ENCODE assay signal across 8 cellular contexts in the genomic region with DNA sequence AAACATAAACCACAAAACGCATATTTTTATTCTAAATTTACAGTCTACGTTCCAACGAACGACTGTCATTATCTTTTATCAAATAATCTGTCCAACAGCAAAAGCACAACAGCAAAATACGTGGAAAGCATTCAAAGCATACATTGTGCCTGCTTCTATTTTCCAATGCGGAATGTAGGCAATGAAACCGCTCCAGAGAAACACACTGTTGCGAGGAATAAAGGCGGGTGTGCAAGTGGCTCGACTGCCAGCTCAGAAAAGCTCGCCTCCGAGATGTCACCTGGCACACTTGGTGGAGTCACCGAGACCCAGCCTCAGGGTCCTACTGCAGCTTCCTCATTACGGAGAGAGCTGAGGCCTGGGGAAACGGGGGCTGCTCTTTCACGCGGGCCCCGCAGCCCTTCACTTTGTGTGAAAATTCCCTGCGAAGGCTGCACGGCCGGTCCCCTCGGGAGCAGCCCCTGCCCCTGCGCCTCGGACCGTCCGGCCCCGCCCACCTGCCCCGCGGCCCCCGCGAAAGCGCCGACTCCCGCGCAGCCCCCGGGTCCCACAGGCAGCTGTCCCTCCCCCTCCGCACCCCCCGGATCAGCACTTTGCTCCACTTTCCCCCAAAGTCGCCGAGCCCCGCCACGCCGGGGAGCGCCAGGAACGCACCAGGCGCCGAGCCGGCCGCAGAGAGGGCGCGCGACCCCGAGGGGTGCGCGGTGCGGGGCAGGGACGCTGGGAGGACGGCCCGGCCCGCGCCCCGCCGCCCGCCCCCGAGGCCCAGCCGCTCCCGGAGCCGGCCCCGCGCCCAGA. TPM values are rescaled to one million over a fixed set of nuclear protein-coding genes. Genes with fewer than 3 reads are reported as not detected.
DNase-seq lines count a peak whose midpoint lies in the region; ATAC-seq, FAIRE-seq and TF ChIP-seq lines count a peak whose summit lies in the region.

No MANE protein-coding gene starts in this region.

- H3K27ac ChIP-seq in HL-60 (replicated peaks) (peak overlapping the region; percentile 73), left ventricle myocardium inferior (replicated peaks) (peak overlapping the region; percentile 90)

- H3K4me1 ChIP-seq in left ventricle myocardium inferior = peaks cover 71% of the 10 kb centered on the region

- CTCF ChIA-PET in Calu3 (lab: Charles Lee) = interaction anchor here (0.6 to 1.5 kb wide), 6 partner anchors 10 to 462 kb away, joined by 3 to 6 read pairs (median 3); no protein-coding TSS in a partner anchor

- no peaks in the 10 kb centered on the region for H3K36me3 ChIP-seq in left ventricle myocardium inferior

- FAIRE-seq in urothelium cell line (lab: Jason Lieb, UNC) = no peak

- intact Hi-C loops in Calu3 (cut with micrococcal nuclease; ENCODE audit: unreplicated experiment) = loop anchor here (10.0 kb wide), 1 partner anchor 75 kb away; no protein-coding TSS in a partner anchor
- intact Hi-C loops in left ventricle myocardium inferior (cut with micrococcal nuclease) = no loop called here
- intact Hi-C loops in posterior cingulate gyrus (cut with DNase I) = loop anchor here (5.0 kb wide), 2 partner anchors 78 to 107 kb away; no protein-coding TSS in a partner anchor

- TF ChIP-seq CTCF in Calu3 (IDR thresholded peaks at IDR 0.05; ENCODE audit: unreplicated experiment) (no peak), HL-60 (IDR thresholded peaks at IDR 0.05; ENCODE audit: insufficient read depth, low read length) (no peak), left ventricle myocardium inferior (IDR thresholded peaks at IDR 0.05; ENCODE audit: borderline replicate concordance) (no peak)

- H3K27me3 Mint-ChIP-seq in Calu3 (ENCODE audit: unreplicated experiment) = no peaks in the 10 kb centered on the region
- H3K27me3 Mint-ChIP-seq in activated naive CD8-positive, alpha-beta T cell treated with anti-CD3 and anti-CD28 coated beads, Interleukin-2, amount 50 U/mL, for 24 hours = no peaks in the 10 kb centered on the region

- H3K9me3 Mint-ChIP-seq in Calu3 (ENCODE audit: low read depth, unreplicated experiment) = peaks cover 2% of the 10 kb centered on the region
- H3K9me3 Mint-ChIP-seq in activated naive CD8-positive, alpha-beta T cell treated with anti-CD3 and anti-CD28 coated beads, Interleukin-2, amount 50 U/mL, for 24 hours = no peaks in the 10 kb centered on the region

- H3K27me3 ChIP-seq in HL-60 (ENCODE audit: insufficient read depth, poor library complexity, severe bottlenecking) (no peaks in the 10 kb centered on the region), left ventricle myocardium inferior (ENCODE audit: low read depth) (no peaks in the 10 kb centered on the region)

- H3K4me3 ChIP-seq in HL-60 (replicated peaks; ENCODE audit: insufficient read depth, low read length) = peak overlapping the region; percentile 71
- H3K4me3 ChIP-seq in left ventricle myocardium inferior = peak overlapping the region; percentile 89

- DNase-seq in Calu3 (peak; percentile 46), HL-60 (ENCODE audit: low read depth in 1 of 2, low spot score in 1 of 2) (peak in 1 of 2 experiments; percentile 81), SK-N-DZ (ENCODE audit: low spot score) (peak; percentile 41), left ventricle myocardium inferior (peak; percentile 31), posterior cingulate gyrus (peak; percentile 26 to 93 (median 54)), urothelium cell line (ENCODE audit: low spot score) (peak; percentile 37), OCI-M2 (lab: John Stamatoyannopoulos, UW; ENCODE audit: unreplicated experiment) (no peak)
- peak; percentile 48 for DNase-seq in activated naive CD8-positive, alpha-beta T cell treated with anti-CD3 and anti-CD28 coated beads, Interleukin-2, amount 50 U/mL, for 24 hours

- peaks cover 16% of the 10 kb centered on the region for H3K4me1 Mint-ChIP-seq in Calu3 (ENCODE audit: low read depth, unreplicated experiment)
- H3K4me1 Mint-ChIP-seq in activated naive CD8-positive, alpha-beta T cell treated with anti-CD3 and anti-CD28 coated beads, Interleukin-2, amount 50 U/mL, for 24 hours = peaks cover 72% of the 10 kb centered on the region

- BruUV-seq in Calu3 (replicated peaks; lab: Mats Ljungman, UMichigan) = no TSS peak

- no peaks in the 10 kb centered on the region for H3K9me3 ChIP-seq in left ventricle myocardium inferior (replicated peaks)

- H3K27ac Mint-ChIP-seq in Calu3 (ENCODE audit: unreplicated experiment) = no peak overlapping the region
- H3K27ac Mint-ChIP-seq in activated naive CD8-positive, alpha-beta T cell treated with anti-CD3 and anti-CD28 coated beads, Interleukin-2, amount 50 U/mL, for 24 hours = peak overlapping the region; percentile 77

- peaks cover 6% of the 10 kb centered on the region for H3K36me3 Mint-ChIP-seq in Calu3 (ENCODE audit: insufficient read depth, unreplicated experiment)
- peaks cover 2% of the 10 kb centered on the region for H3K36me3 Mint-ChIP-seq in activated naive CD8-positive, alpha-beta T cell treated with anti-CD3 and anti-CD28 coated beads, Interleukin-2, amount 50 U/mL, for 24 hours (ENCODE audit: low read depth)

- peak overlapping the region; percentile 65 for H3K4me3 Mint-ChIP-seq in Calu3 (ENCODE audit: low read depth, unreplicated experiment)
- H3K4me3 Mint-ChIP-seq in activated naive CD8-positive, alpha-beta T cell treated with anti-CD3 and anti-CD28 coated beads, Interleukin-2, amount 50 U/mL, for 24 hours = peak overlapping the region; percentile 88

- ATAC-seq in activated naive CD8-positive, alpha-beta T cell treated with anti-CD3 and anti-CD28 coated beads, Interleukin-2, amount 50 U/mL, for 24 hours = peak; percentile 29

RNA-seq across cellular contexts. Expression of gene MGAT4A, which starts 0.7 kb away (rescaled TPM):
- 21.8 and 23.0 TPM in 2 replicates for total RNA-seq in Calu3 (2022)
- 7.7 and 18.2 TPM in 2 replicates for polyA plus RNA-seq in SK-N-DZ (2014; cell fraction: cytosol; rRNA removed)
- 9.6 and 16.7 TPM in 2 replicates for polyA plus RNA-seq in SK-N-DZ (2014; cell fraction: nucleus; rRNA removed)
- 18.4 TPM for total RNA-seq in left ventricle myocardium inferior
